ENCODE assay signal across 8 cellular contexts in genomic region chr6:33622456-33623431, GRCh38. TPM values are rescaled to one million over a fixed set of nuclear protein-coding genes. Genes with fewer than 3 reads are reported as not detected.
DNase-seq lines count a peak whose midpoint lies in the region; ATAC-seq and TF ChIP-seq lines count a peak whose summit lies in the region.

No MANE protein-coding gene starts in this region.

- no peaks in the 10 kb centered on the region for H3K9me3 Mint-ChIP-seq in activated naive CD4-positive, alpha-beta T cell treated with anti-CD3 and anti-CD28 coated beads, Interleukin-2, amount 50 U/mL, for 24 hours
- no peaks in the 10 kb centered on the region for H3K9me3 Mint-ChIP-seq in activated naive CD8-positive, alpha-beta T cell treated with anti-CD3 and anti-CD28 coated beads, Interleukin-2, amount 10 ng/mL, durations not matched to agents 7 days and 5 days

- peaks cover 3% of the 10 kb centered on the region for H3K36me3 Mint-ChIP-seq in activated naive CD4-positive, alpha-beta T cell treated with anti-CD3 and anti-CD28 coated beads, Interleukin-2, amount 50 U/mL, for 24 hours
- H3K36me3 Mint-ChIP-seq in activated naive CD8-positive, alpha-beta T cell treated with anti-CD3 and anti-CD28 coated beads, Interleukin-2, amount 10 ng/mL, durations not matched to agents 7 days and 5 days: peaks cover 9% of the 10 kb centered on the region

- intact Hi-C loops in vagina (cut with DNase I): loop anchor here (5.0 kb wide), 1 partner anchor 35 kb away; no protein-coding TSS in a partner anchor

- H3K27me3 Mint-ChIP-seq in activated naive CD4-positive, alpha-beta T cell treated with anti-CD3 and anti-CD28 coated beads, Interleukin-2, amount 50 U/mL, for 24 hours: no peaks in the 10 kb centered on the region
- peaks cover 3% of the 10 kb centered on the region for H3K27me3 Mint-ChIP-seq in activated naive CD8-positive, alpha-beta T cell treated with anti-CD3 and anti-CD28 coated beads, Interleukin-2, amount 10 ng/mL, durations not matched to agents 7 days and 5 days

- peaks cover 57% of the 10 kb centered on the region for H3K4me1 ChIP-seq in vagina

- DNase-seq in activated naive CD4-positive, alpha-beta T cell treated with Interleukin-2 at 50 U/mL for 16 hours: no peak
- no peak for DNase-seq in activated naive CD8-positive, alpha-beta T cell treated with anti-CD3 and anti-CD28 coated beads, Interleukin-2, amount 10 ng/mL, durations not matched to agents 7 days and 5 days
- peak; percentile 80 for DNase-seq in islet precursor cell
- DNase-seq in vagina (ENCODE audit: extremely low spot score in 2 of 2): no peak
- DNase-seq in SHP77 (lab: John Stamatoyannopoulos, UW): no peak
- DNase-seq in effector CD4-positive, alpha-beta T cell: no peak
- DNase-seq in SIG-M5 treated with dmso at 0.1 percent for 504 hours (lab: John Stamatoyannopoulos, UW; ENCODE audit: unreplicated experiment): no peak

- ATAC-seq in activated naive CD8-positive, alpha-beta T cell treated with anti-CD3 and anti-CD28 coated beads, Interleukin-2, amount 10 ng/mL, durations not matched to agents 7 days and 5 days (ENCODE audit: low read depth): no peak

- peak overlapping the region; percentile 92 for H3K27ac ChIP-seq in vagina

- no peaks in the 10 kb centered on the region for H3K27me3 ChIP-seq in vagina

- H3K9me3 ChIP-seq in vagina: no peaks in the 10 kb centered on the region

- TF ChIP-seq POLR2A in vagina (IDR thresholded peaks at IDR 0.05): no peak

- POLR2A ChIA-PET in activated naive CD8-positive, alpha-beta T cell treated with anti-CD3 and anti-CD28 coated beads, Interleukin-2, amount 10 ng/mL, durations not matched to agents 7 days and 5 days (lab: Charles Lee): interaction anchor here (1.1 to 2.9 kb wide), 5 partner anchors 11 to 74 kb away, joined by 4 to 25 read pairs (median 7); no protein-coding TSS in a partner anchor

- H3K4me1 Mint-ChIP-seq in activated naive CD4-positive, alpha-beta T cell treated with anti-CD3 and anti-CD28 coated beads, Interleukin-2, amount 50 U/mL, for 24 hours: peaks cover 49% of the 10 kb centered on the region
- peaks cover 47% of the 10 kb centered on the region for H3K4me1 Mint-ChIP-seq in activated naive CD8-positive, alpha-beta T cell treated with anti-CD3 and anti-CD28 coated beads, Interleukin-2, amount 10 ng/mL, durations not matched to agents 7 days and 5 days

- peak overlapping the region; percentile 92 for H3K4me3 Mint-ChIP-seq in activated naive CD4-positive, alpha-beta T cell treated with anti-CD3 and anti-CD28 coated beads, Interleukin-2, amount 50 U/mL, for 24 hours
- H3K4me3 Mint-ChIP-seq in activated naive CD8-positive, alpha-beta T cell treated with anti-CD3 and anti-CD28 coated beads, Interleukin-2, amount 10 ng/mL, durations not matched to agents 7 days and 5 days: peak overlapping the region; percentile 88

- H3K4me3 ChIP-seq in vagina: peak overlapping the region; percentile 57 to 90

- TF ChIP-seq CTCF in vagina (IDR thresholded peaks at IDR 0.05): no peak

- H3K27ac Mint-ChIP-seq in activated naive CD4-positive, alpha-beta T cell treated with anti-CD3 and anti-CD28 coated beads, Interleukin-2, amount 50 U/mL, for 24 hours: no peak overlapping the region
- peak overlapping the region; percentile 76 for H3K27ac Mint-ChIP-seq in activated naive CD8-positive, alpha-beta T cell treated with anti-CD3 and anti-CD28 coated beads, Interleukin-2, amount 10 ng/mL, durations not matched to agents 7 days and 5 days

- H3K36me3 ChIP-seq in vagina: no peaks in the 10 kb centered on the region

RNA-seq across cellular contexts. Expression of gene ITPR3, which starts 1.6 kb away (rescaled TPM):
- 10 to 100 TPM; 61.4 to 61.8 TPM for total RNA-seq in activated naive CD8-positive, alpha-beta T cell treated with anti-CD3 and anti-CD28 coated beads, Interleukin-2, amount 10 ng/mL, durations not matched to agents 7 days and 5 days
- total RNA-seq in vagina: 50.1 TPM

RNA-seq across cellular contexts. Expression of gene BAK1, which starts 42.7 kb away (rescaled TPM):
- total RNA-seq in activated naive CD8-positive, alpha-beta T cell treated with anti-CD3 and anti-CD28 coated beads, Interleukin-2, amount 10 ng/mL, durations not matched to agents 7 days and 5 days: 10 to 100 TPM; 48.0 to 48.1 TPM
- 19.2 TPM for total RNA-seq in vagina
